13 cellular contexts compared by ENCODE assay signal in genomic region chr16:82156761-82157654, GRCh38. TPM values are rescaled to one million over a fixed set of nuclear protein-coding genes. Genes with fewer than 3 reads are reported as not detected.
A peak's percentile ranks its signal among the peaks of the same experiment; 100 is the strongest.
DNase-seq lines count a peak whose midpoint lies in the region; ATAC-seq, FAIRE-seq and TF ChIP-seq lines count a peak whose summit lies in the region.
"Had no signal": no experiment of that assay in that cellular context is flagged by ENCODE, and none has a peak within 500 bp of the region (broad histone marks: within the 10 kb centered on the region; RNA-seq: fewer than 3 reads in every experiment).

No MANE protein-coding gene starts in this region.

- no peak for TF ChIP-seq RAD21 in K562 (CRISPR knock-in tag; conservative IDR thresholded peaks at IDR 0.05 in 1 of 2, IDR thresholded peaks at IDR 0.05 in 1 of 2)

- H3K4me2 ChIP-seq in K562 (ENCODE audit: insufficient read depth, low read length) (no peak overlapping the region), keratinocyte (ENCODE audit: control insufficient read depth, extremely low read depth, insufficient read depth, low read depth, low read length) (no peak overlapping the region)

- no peak overlapping the region for H3K9ac ChIP-seq in K562 (ENCODE audit: insufficient read depth in 1 of 2, low read depth in 2 of 2, low read length in 2 of 2)
- H3K9ac ChIP-seq in keratinocyte (ENCODE audit: control insufficient read depth, extremely low read depth, insufficient read depth, low read length): no peak overlapping the region

- ATAC-seq in K562 (no peak), upper lobe of left lung (ENCODE audit: low FRiP score in 2 of 2) (peak in 1 of 2 donors; percentile 63)
- ATAC-seq in stimulated activated naive CD8-positive, alpha-beta T cell treated with anti-CD3 and anti-CD28 coated beads, Interleukin-15, Interleukin-2, amounts not matched to agents 100 U/mL and 50 U/mL, for 24 hours: no peak
- ATAC-seq: activated T-cell treated with anti-CD3 and anti-CD28 coated beads, Interleukin-2, amount 50 U/mL, for 4 hours; natural killer cell treated with Interleukin-12 subunit alpha and Interleukin-12 subunit beta and Interleukin-15 and Interleukin-18, amount 100 ng/mL, for 72 hours; right cardiac atrium had no signal

- H3K27me3 ChIP-seq in K562 (ENCODE audit: control insufficient read depth in 2 of 2, insufficient read depth in 2 of 2, low read length in 2 of 2) (no peaks in the 10 kb centered on the region), keratinocyte (ENCODE audit: control insufficient read depth, extremely low read depth, insufficient read depth, low read length) (no peaks in the 10 kb centered on the region), upper lobe of left lung (no peaks in the 10 kb centered on the region)

- H3K4me1 ChIP-seq in K562 (replicated peaks in 1 of 2; ENCODE audit: control insufficient read depth in 2 of 2, insufficient read depth in 2 of 2, low read length in 2 of 2) (peaks cover 0 to 12% of the 10 kb centered on the region in 2 experiments; a peak in 4 of 5 replicates), keratinocyte (ENCODE audit: control insufficient read depth, extremely low read depth, insufficient read depth, low read length) (peaks cover 6% of the 10 kb centered on the region), upper lobe of left lung (peaks cover 0 to 8% (median 4%) of the 10 kb centered on the region in 4 donors)

- CTCF ChIA-PET in K562 (lab: Yijun Ruan, JAX; ENCODE audit: low intra/inter-chr PET ratio): no interaction called here

- DNase-seq in SIG-M5 treated with dmso at 0.1 percent for 504 hours (lab: John Stamatoyannopoulos, UW; ENCODE audit: unreplicated experiment): peak; percentile 6
- no peak for DNase-seq in SIG-M5 (lab: John Stamatoyannopoulos, UW)
- no peak for DNase-seq in K562 (ENCODE audit: extremely low read depth in 1 of 4, low spot score in 3 of 4)
- no peak for DNase-seq in keratinocyte (ENCODE audit: low read depth, low spot score)
- peak in 1 of 2 donors; percentile 46 for DNase-seq in upper lobe of left lung
- no peak for DNase-seq in stimulated activated naive CD8-positive, alpha-beta T cell treated with anti-CD3 and anti-CD28 coated beads, Interleukin-15, Interleukin-2, amounts not matched to agents 100 U/mL and 50 U/mL, for 24 hours
- no peak for DNase-seq in DMS53 treated with DMSO at 0.1 percent for 48 hours (lab: John Stamatoyannopoulos, UW; ENCODE audit: unreplicated experiment)
- no peak for DNase-seq in activated effector memory CD4-positive, alpha-beta T cell treated with anti-CD3 and anti-CD28 coated beads, Interleukin-2, amount 50 U/mL, for 16 hours
- DNase-seq: activated T-cell treated with anti-CD3 and anti-CD28 coated beads, Interleukin-2, amount 50 U/mL, for 4 hours; aorta; NCI-H1436 had no signal

- peaks cover 4% of the 10 kb centered on the region; the same call in 1 of the 2 replicates for H4K20me1 ChIP-seq in K562 (replicated peaks; ENCODE audit: control insufficient read depth, insufficient read depth, low read length)
- H4K20me1 ChIP-seq in keratinocyte (ENCODE audit: control insufficient read depth, extremely low read depth, insufficient read depth, low read length): no peaks in the 10 kb centered on the region

- POLR2A ChIA-PET in K562 (lab: Yijun Ruan, JAX): no interaction called here

- dilution Hi-C loops in keratinocyte (cut with MboI; ENCODE audit: extremely low pct_ligation_motif_present, low sequenced_read_pairs): no loop called here

- H3K4me3 ChIP-seq in K562 (no peak overlapping the region), keratinocyte (ENCODE audit: control insufficient read depth in 2 of 3, extremely low read depth in 1 of 3, insufficient read depth in 2 of 3, low read depth in 1 of 3, low read length in 3 of 3) (no peak overlapping the region), upper lobe of left lung (no peak overlapping the region)

- FAIRE-seq in K562 (lab: Jason Lieb, UNC) (no peak), keratinocyte (lab: Jason Lieb, UNC) (peak; percentile 56)

- no peaks in the 10 kb centered on the region for H3K9me3 ChIP-seq in K562 (replicated peaks; ENCODE audit: control insufficient read depth, insufficient read depth, low read depth, low read length)
- H3K9me3 ChIP-seq in keratinocyte (ENCODE audit: control insufficient read depth, low read depth, low read length): no peaks in the 10 kb centered on the region
- no peaks in the 10 kb centered on the region for H3K9me3 ChIP-seq in upper lobe of left lung

- TF ChIP-seq EP300 in K562 (IDR thresholded peaks at IDR 0.05; ENCODE audit: low read length) (no peak), upper lobe of left lung (IDR thresholded peaks at IDR 0.05) (no peak)

- H3K9me1 ChIP-seq in K562 (ENCODE audit: control insufficient read depth, insufficient read depth, low read length) (no peaks in the 10 kb centered on the region), keratinocyte (ENCODE audit: control insufficient read depth, extremely low read depth, insufficient read depth, low read length) (no peaks in the 10 kb centered on the region)

- TF ChIP-seq CTCF in K562 (IDR thresholded peaks at IDR 0.05 in 2 of 3, conservative IDR thresholded peaks at IDR 0.05 in 1 of 3; ENCODE audit: insufficient read depth in 2 of 3, low read depth in 1 of 3, low read length in 3 of 3): no peak
- TF ChIP-seq CTCF in keratinocyte (optimal IDR thresholded peaks at IDR 0.05 in 1 of 3, IDR thresholded peaks at IDR 0.05 in 1 of 3, conservative IDR thresholded peaks at IDR 0.05 in 1 of 3; ENCODE audit: extremely low read depth in 1 of 3, insufficient read depth in 2 of 3, low read length in 3 of 3): no peak
- no peak for TF ChIP-seq CTCF in upper lobe of left lung (IDR thresholded peaks at IDR 0.05)

- no TSS peak for BruUV-seq in K562 (replicated peaks; lab: Mats Ljungman, UMichigan)

- H3K36me3 ChIP-seq in K562 (ENCODE audit: control insufficient read depth, insufficient read depth, low read length) (peaks cover 49% of the 10 kb centered on the region), keratinocyte (ENCODE audit: control insufficient read depth in 2 of 2, extremely low read depth in 1 of 2, insufficient read depth in 2 of 2, low read length in 2 of 2) (peaks cover 20 to 22% of the 10 kb centered on the region in 2 experiments), upper lobe of left lung (peaks cover 7 to 38% (median 14%) of the 10 kb centered on the region in 4 donors)

- H3K79me2 ChIP-seq in K562 (ENCODE audit: control insufficient read depth, insufficient read depth, low read length) (peaks cover 24% of the 10 kb centered on the region; the same call in 2 of the 3 replicates), keratinocyte (ENCODE audit: control insufficient read depth, insufficient read depth, low read length) (peaks cover 68% of the 10 kb centered on the region)

- no peak overlapping the region for H3K27ac ChIP-seq in K562 (ENCODE audit: extremely low read depth, low read depth, low read length)
- no peak overlapping the region for H3K27ac ChIP-seq in keratinocyte (ENCODE audit: control insufficient read depth, insufficient read depth, low read length)
- peak overlapping the region in 3 of 4 donors; percentile 19 to 38 (median 34) for H3K27ac ChIP-seq in upper lobe of left lung

- WGBS in K562 (ENCODE audit: insufficient coverage, low coverage, missing lambda C conversion rate): 88% methylated on average over 15 of the region's 15 CpGs
- 81 to 89% methylated on average over 15 of the region's 15 CpGs for WGBS in upper lobe of left lung, 2 donors

- in situ Hi-C loops in K562 (cut with MboI): no loop called here

- H2AFZ ChIP-seq in K562 (ENCODE audit: low read depth, low read length) (no peak overlapping the region), keratinocyte (ENCODE audit: control insufficient read depth, low read length) (no peak overlapping the region)

- TF ChIP-seq POLR2A in K562 (conservative IDR thresholded peaks at IDR 0.05) (no peak), upper lobe of left lung (IDR thresholded peaks at IDR 0.05) (no peak)

- intact Hi-C loops in K562 (cut with micrococcal nuclease): no loop called here

TF ChIP-seq in K562, 482 proteins besides CTCF, POLR2A, EP300 and RAD21 (continues in another document):
- TF ChIP-seq POLR3A (IDR thresholded peaks at IDR 0.05; ENCODE audit: borderline replicate concordance, extremely low read depth, insufficient read depth, insufficient read length) (no peak), RHOXF2B (CRISPR knock-in tag; conservative IDR thresholded peaks at IDR 0.05) (no peak), CEBPB (tag; IDR thresholded peaks at IDR 0.05) (peak; percentile 89), EGR1 (conservative IDR thresholded peaks at IDR 0.05) (peak; percentile 38; the same call in 1 of the 2 replicates), CEBPG (CRISPR knock-in tag; IDR thresholded peaks at IDR 0.05) (no peak), CEBPG (tag; conservative IDR thresholded peaks at IDR 0.05 in 1 of 2, IDR thresholded peaks at IDR 0.05 in 1 of 2) (peak; percentile 66 to 74)

RNA-seq across cellular contexts. Expression of gene MPHOSPH6, which starts 13.0 kb away (rescaled TPM):
- 26.8 and 64.4 TPM in 2 replicates for total RNA-seq in K562 (2011; cell fraction: chromatin; rRNA removed; ENCODE audit: low replicate concordance)
- total RNA-seq in K562 (2011; cell fraction: nucleolus; rRNA removed): 9.5 and 10.9 TPM in 2 replicates
- total RNA-seq in K562 (2011; cell fraction: nucleoplasm; rRNA removed): 33.8 and 54.4 TPM in 2 replicates
- total RNA-seq in K562 (2014; rRNA removed) (48.0 and 55.9 TPM in 2 replicates), K562 (2014; rRNA removed; fragmentation: Illumina TruSeq; extraction: Trizol) (81.3 and 93.6 TPM in 2 replicates), K562 (2015; rRNA removed; fragmentation: Illumina TruSeq; extraction: Trizol) (70.0 and 76.7 TPM in 2 replicates), K562 (2021) (34.1 and 37.0 TPM in 2 replicates), upper lobe of left lung (10 to 100 TPM; 17.4 to 55.5 (median 22.6) TPM)
- polyA plus RNA-seq in K562 (2011; rRNA removed) (26.9 and 39.3 TPM in 2 replicates), K562 (2014; fragmentation: Illumina TruSeq; extraction: Trizol) (66.1 and 85.1 TPM in 2 replicates), K562 (2014; fragmentation: Nextera tagmentation; extraction: Ambion mirVana) (100 to 1,000 TPM; 148 to 153 TPM), K562 (2014; rRNA removed) (65.0 and 71.4 TPM in 2 replicates), keratinocyte (38.2 to 76.1 TPM (median 56.2 TPM) in 3 replicates)
- 5.2 and 20.5 TPM in 2 replicates for polyA plus RNA-seq in K562 (2011; cell fraction: cytosol; rRNA removed)
- polyA plus RNA-seq in K562 (2011; cell fraction: nucleus; rRNA removed): 13.5 and 23.0 TPM in 2 replicates
- polyA plus RNA-seq in K562 (2012): 27.6 and 49.8 TPM in 2 replicates
- 27.7 and 32.2 TPM in 2 replicates for polyA minus RNA-seq in K562 (2011; rRNA and poly(A)+ RNA removed)
- 9.1 and 11.1 TPM in 2 replicates for polyA minus RNA-seq in K562 (2011; cell fraction: cytosol; rRNA and poly(A)+ RNA removed)
- 17.2 and 31.8 TPM in 2 replicates for polyA minus RNA-seq in K562 (2011; cell fraction: nucleus; rRNA and poly(A)+ RNA removed)
- polyA plus RNA-seq in keratinocyte (2011; ENCODE audit: low read depth): 290 TPM
- 47.3 and 71.3 TPM in 2 replicates for polyA plus RNA-seq in keratinocyte (2011; cell fraction: cytosol; rRNA removed)
- polyA plus RNA-seq in keratinocyte (2011; cell fraction: nucleus; rRNA removed): 57.9 and 79.3 TPM in 2 replicates
- 60.0 and 60.9 TPM in 2 replicates for polyA plus RNA-seq in keratinocyte (2012; ENCODE audit: low replicate concordance)
- polyA minus RNA-seq in keratinocyte: 2.4 to 22.8 TPM (median 9.8 TPM) in 3 replicates
- polyA minus RNA-seq in keratinocyte (2011; cell fraction: cytosol; rRNA and poly(A)+ RNA removed): 15.2 TPM
- 10.7 and 27.0 TPM in 2 replicates for polyA minus RNA-seq in keratinocyte (2011; cell fraction: nucleus; rRNA and poly(A)+ RNA removed)

Comparison
In these comparisons a context has a peak if more than half of its experiments do, and no peak if none do; other contexts are left out.
1. H3K27ac ChIP-seq: peak in upper lobe of left lung (3 of 4); none in K562 (single experiment) and keratinocyte (single experiment).